Comparison of ENCODE assay signal across 17 cellular contexts in genomic region chr1:6395781-6396244, GRCh38. TPM values are rescaled to one million over a fixed set of nuclear protein-coding genes. Genes with fewer than 3 reads are reported as not detected.
"Had no signal": no experiment of that assay in that cellular context is flagged by ENCODE, and none has a peak within 500 bp of the region (broad histone marks: within the 10 kb centered on the region; RNA-seq: fewer than 3 reads in every experiment).

No MANE protein-coding gene starts in this region.

RNA-seq across cellular contexts. Expression of gene HES2, which starts 23.9 kb away (rescaled TPM):
- total RNA-seq: naive thymus-derived CD8-positive, alpha-beta T cell; natural killer cell; natural killer cell treated with Interleukin-12 subunit alpha and Interleukin-12 subunit beta and Interleukin-15 and Interleukin-18, amount 100 ng/mL, for 72 hours; osteoblast; osteocyte; right atrium auricular region; sciatic nerve; sigmoid colon; skeletal muscle tissue had no signal
- polyA plus RNA-seq: naive thymus-derived CD8-positive, alpha-beta T cell; neural cell; ovary; pancreas; right cardiac atrium had no signal

RNA-seq across cellular contexts. Expression of gene ESPN, which starts 28.8 kb away (rescaled TPM):
- total RNA-seq: occipital lobe, osteoblast, osteocyte, posterior vena cava, psoas muscle, smooth muscle cell had no signal
- polyA plus RNA-seq: neural cell had no signal
